ENCODE assay signal across 30 cellular contexts in the genomic region with DNA sequence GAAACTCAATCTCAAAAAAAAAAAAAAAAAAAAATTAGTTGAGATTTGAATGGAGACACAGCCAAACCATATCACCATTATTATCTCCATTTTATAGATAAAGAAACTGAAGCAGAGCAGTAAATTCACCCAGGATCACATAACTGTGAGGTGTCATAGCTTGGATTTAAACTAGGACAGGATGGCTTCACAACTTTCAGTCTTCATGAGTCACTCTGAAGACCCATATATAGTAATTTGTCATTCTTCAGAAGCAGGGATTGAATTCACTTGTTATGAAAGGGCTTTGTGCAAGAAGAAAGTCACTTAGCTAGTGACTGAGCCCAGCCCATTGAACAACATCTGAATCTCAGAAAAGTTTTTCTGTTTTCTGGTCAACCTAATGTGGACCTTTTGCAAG.
DNase-seq lines count a peak whose midpoint lies in the region; ATAC-seq and TF ChIP-seq lines count a peak whose summit lies in the region.
"Had no signal": no experiment of that assay in that cellular context is flagged by ENCODE, and none has a peak within 500 bp of the region (broad histone marks: within the 10 kb centered on the region; RNA-seq: fewer than 3 reads in every experiment).

No MANE protein-coding gene starts in this region.

- H3K27me3 ChIP-seq in osteoblast (ENCODE audit: insufficient read depth, low read length), result no peaks in the 10 kb centered on the region
- H3K27me3 ChIP-seq: heart left ventricle, right lobe of liver had no signal

- no peak overlapping the region for H3K27ac ChIP-seq in osteoblast (ENCODE audit: low read depth, low read length)
- H3K27ac ChIP-seq: C4-2B, heart left ventricle, right lobe of liver had no signal

- no peaks in the 10 kb centered on the region for H4K20me1 ChIP-seq in osteoblast (ENCODE audit: insufficient read depth, low read length)

- H2AFZ ChIP-seq in osteoblast (ENCODE audit: low read length), result no peak overlapping the region
- H2AFZ ChIP-seq: GM23338 had no signal

- TF ChIP-seq CTCF in fibroblast of the aortic adventitia (IDR thresholded peaks at IDR 0.05; ENCODE audit: insufficient read depth, low read length) (no peak), osteoblast (IDR thresholded peaks at IDR 0.05; ENCODE audit: extremely low read depth, low read depth, low read length) (no peak)

- no peaks in the 10 kb centered on the region for H3K79me2 ChIP-seq in osteoblast (ENCODE audit: insufficient read depth, low read length)

- no peaks in the 10 kb centered on the region for H3K4me1 Mint-ChIP-seq in activated CD4-positive, alpha-beta T cell treated with anti-CD3 and anti-CD28 coated beads for 36 hours
- no peaks in the 10 kb centered on the region for H3K4me1 Mint-ChIP-seq in activated T-helper 17 cell treated with anti-CD3 and anti-CD28 coated beads, Interleukin-2, amount 50 U/mL, for 72 hours
- H3K4me1 Mint-ChIP-seq: activated CD4-positive, alpha-beta T cell treated with anti-CD3 and anti-CD28 coated beads, Interleukin-2, amount 10 ng/mL, durations not matched to agents 24 days and 14 days; GM23338; mesothelial cell of epicardium had no signal

- no peak overlapping the region for H3K27ac Mint-ChIP-seq in activated CD4-positive, alpha-beta T cell treated with anti-CD3 and anti-CD28 coated beads for 36 hours
- H3K27ac Mint-ChIP-seq in activated T-helper 17 cell treated with anti-CD3 and anti-CD28 coated beads, Interleukin-2, amount 50 U/mL, for 72 hours, result no peak overlapping the region
- H3K27ac Mint-ChIP-seq: activated CD4-positive, alpha-beta T cell treated with anti-CD3 and anti-CD28 coated beads, Interleukin-2, amount 10 ng/mL, durations not matched to agents 24 days and 14 days; activated naive CD4-positive, alpha-beta T cell treated with anti-CD3 and anti-CD28 coated beads for 36 hours; GM23338; mesothelial cell of epicardium; T-helper 2 cell treated with Interferon-gamma antibody and Interleukin-4, amounts not matched to agents 5 μg/mL and 100 μg/mL, for 36 hours had no signal

- no peaks in the 10 kb centered on the region for H3K9me3 ChIP-seq in osteoblast (ENCODE audit: low read depth, low read length)
- H3K9me3 ChIP-seq: heart left ventricle, right lobe of liver had no signal

- no peak for DNase-seq in activated CD4-positive, alpha-beta T cell treated with anti-CD3 and anti-CD28 coated beads for 36 hours
- DNase-seq in activated CD4-positive, alpha-beta T cell treated with anti-CD3 and anti-CD28 coated beads for 48 hours, result no peak
- DNase-seq in fibroblast of the aortic adventitia (ENCODE audit: low read depth) (peak; percentile 12), osteoblast (ENCODE audit: insufficient read length, low spot score, missing footprints) (no peak), SW 1271 (lab: John Stamatoyannopoulos, UW) (no peak)
- no peak for DNase-seq in stimulated activated naive CD8-positive, alpha-beta T cell treated with anti-CD3 and anti-CD28 coated beads, Interleukin-15, Interleukin-2, amounts not matched to agents 100 U/mL and 50 U/mL, for 24 hours
- DNase-seq in stimulated activated CD8-positive, alpha-beta memory T cell treated with anti-CD3 and anti-CD28 coated beads, Interleukin-4, amount 100 ng/mL, for 48 hours, result no peak
- DNase-seq: 8988T; activated CD4-positive, alpha-beta T cell treated with anti-CD3 and anti-CD28 coated beads, Interleukin-2, amount 10 ng/mL, durations not matched to agents 24 days and 14 days; activated naive CD4-positive, alpha-beta T cell treated with anti-CD3 and anti-CD28 coated beads for 36 hours; activated T-cell treated with anti-CD3 and anti-CD28 coated beads, Interleukin-2, amount 50 U/mL, for 48 hours; amygdala; DMS79; heart left ventricle; kidney; MV-4-11; NCI-H1436; NCI-H2081 treated with DMSO at 0.1 percent for 48 hours; NCI-H226; NCI-H69; posterior cingulate gyrus; right lobe of liver; SHP77; stimulated activated CD4-positive, alpha-beta T cell treated with anti-CD3 and anti-CD28 coated beads, Interleukin-2, amount 100 ng/mL, for 48 hours had no signal

- H3K4me3 ChIP-seq in fibroblast of the aortic adventitia (ENCODE audit: low read depth, low read length) (no peak overlapping the region), osteoblast (ENCODE audit: insufficient read depth, low read length) (no peak overlapping the region)
- H3K4me3 ChIP-seq: GM23338, heart left ventricle, right lobe of liver had no signal

- POLR2A ChIA-PET in activated CD4-positive, alpha-beta T cell treated with anti-CD3 and anti-CD28 coated beads for 36 hours (lab: Charles Lee), result no interaction called here

- intact Hi-C loops in activated CD4-positive, alpha-beta T cell treated with anti-CD3 and anti-CD28 coated beads for 36 hours (cut with DNase I, micrococcal nuclease), result no loop called here

- H3K9me3 Mint-ChIP-seq in activated CD4-positive, alpha-beta T cell treated with anti-CD3 and anti-CD28 coated beads for 36 hours (ENCODE audit: low read depth), result peaks cover 8% of the 10 kb centered on the region
- H3K9me3 Mint-ChIP-seq in activated T-helper 17 cell treated with anti-CD3 and anti-CD28 coated beads, Interleukin-2, amount 50 U/mL, for 72 hours, result peaks cover 4% of the 10 kb centered on the region

- peak; percentile 91 for ATAC-seq in activated CD4-positive, alpha-beta T cell treated with anti-CD3 and anti-CD28 coated beads for 36 hours
- ATAC-seq in activated T-helper 17 cell treated with anti-CD3 and anti-CD28 coated beads, Interleukin-2, amount 50 U/mL, for 72 hours (replicated peaks), result peak; percentile 99
- peak; percentile 32 for ATAC-seq in stimulated activated naive CD8-positive, alpha-beta T cell treated with anti-CD3 and anti-CD28 coated beads, Interleukin-15, Interleukin-2, amounts not matched to agents 100 U/mL and 50 U/mL, for 24 hours
- ATAC-seq: GM23338, heart left ventricle, Panc1, right lobe of liver had no signal

- no peaks in the 10 kb centered on the region for H3K27me3 Mint-ChIP-seq in activated CD4-positive, alpha-beta T cell treated with anti-CD3 and anti-CD28 coated beads for 36 hours
- H3K27me3 Mint-ChIP-seq in activated T-helper 17 cell treated with anti-CD3 and anti-CD28 coated beads, Interleukin-2, amount 50 U/mL, for 72 hours, result no peaks in the 10 kb centered on the region

- H3K4me2 ChIP-seq in osteoblast (ENCODE audit: insufficient read depth, low read length), result no peak overlapping the region
- H3K4me2 ChIP-seq: GM23338 had no signal

- H3K4me3 Mint-ChIP-seq in activated CD4-positive, alpha-beta T cell treated with anti-CD3 and anti-CD28 coated beads for 36 hours, result no peak overlapping the region
- no peak overlapping the region for H3K4me3 Mint-ChIP-seq in activated T-helper 17 cell treated with anti-CD3 and anti-CD28 coated beads, Interleukin-2, amount 50 U/mL, for 72 hours
- H3K4me3 Mint-ChIP-seq: activated CD4-positive, alpha-beta T cell treated with anti-CD3 and anti-CD28 coated beads, Interleukin-2, amount 10 ng/mL, durations not matched to agents 24 days and 14 days; activated naive CD4-positive, alpha-beta T cell treated with anti-CD3 and anti-CD28 coated beads for 36 hours; GM23338; mesothelial cell of epicardium; T-helper 2 cell treated with Interferon-gamma antibody and Interleukin-4, amounts not matched to agents 5 μg/mL and 100 μg/mL, for 36 hours had no signal

- no peaks in the 10 kb centered on the region for H3K4me1 ChIP-seq in osteoblast (ENCODE audit: insufficient read depth, low read length)
- H3K4me1 ChIP-seq: heart left ventricle, right lobe of liver had no signal

- H3K36me3 Mint-ChIP-seq in activated CD4-positive, alpha-beta T cell treated with anti-CD3 and anti-CD28 coated beads for 36 hours (ENCODE audit: low read depth), result no peaks in the 10 kb centered on the region
- no peaks in the 10 kb centered on the region for H3K36me3 Mint-ChIP-seq in activated T-helper 17 cell treated with anti-CD3 and anti-CD28 coated beads, Interleukin-2, amount 50 U/mL, for 72 hours (ENCODE audit: low read depth)

- H3K36me3 ChIP-seq in osteoblast (ENCODE audit: insufficient read depth, low read length), result no peaks in the 10 kb centered on the region
- H3K36me3 ChIP-seq: heart left ventricle, right lobe of liver had no signal

- CTCF ChIA-PET in activated CD4-positive, alpha-beta T cell treated with anti-CD3 and anti-CD28 coated beads for 36 hours (lab: Charles Lee), result interaction anchor here (0.6 to 0.9 kb wide), 3 partner anchors 92 to 307 kb away, joined by 3 to 4 read pairs (median 3); no protein-coding TSS in a partner anchor

Comparison
In these comparisons a context has a peak if more than half of its experiments do, and no peak if none do; other contexts are left out.
1. ATAC-seq: peak in every context shown above with its lines; median percentile 99 in activated T-helper 17 cell treated with anti-CD3 and anti-CD28 coated beads, Interleukin-2, amount 50 U/mL, for 72 hours; 91 in activated CD4-positive, alpha-beta T cell treated with anti-CD3 and anti-CD28 coated beads for 36 hours; 32 in stimulated activated naive CD8-positive, alpha-beta T cell treated with anti-CD3 and anti-CD28 coated beads, Interleukin-15, Interleukin-2, amounts not matched to agents 100 U/mL and 50 U/mL, for 24 hours.